ENCODE assay signal across 1 cellular context in genomic region chr12:123365141-123365917, GRCh38.
TF ChIP-seq lines count a peak whose summit lies in the region.

No MANE protein-coding gene starts in this region.

TF ChIP-seq in K562, 482 proteins besides CTCF, POLR2A, EP300 and RAD21 (continued from another document and continues in another):
- TF ChIP-seq CSDE1 (IDR thresholded peaks at IDR 0.05) (0 out of 4 replicates have a peak, but pooled peaks of 1 of the 2 experiments have one; percentile 55), TCF3 (CRISPR knock-in tag; IDR thresholded peaks at IDR 0.05) (no peak; the same call in none of the 2 replicates), KDM2B (CRISPR knock-in tag; IDR thresholded peaks at IDR 0.05) (no peak), CHD7 (IDR thresholded peaks at IDR 0.05; ENCODE audit: low read depth, low read length) (no peak), ELF1 (tag; IDR thresholded peaks at IDR 0.05) (peak; percentile 59), NUFIP1 (IDR thresholded peaks at IDR 0.05; ENCODE audit: partially characterized antibody) (no peak), BRCA1 (IDR thresholded peaks at IDR 0.05) (no peak), BRCA1 (CRISPR knock-in tag; IDR thresholded peaks at IDR 0.05) (no peak), RNF2 (IDR thresholded peaks at IDR 0.05) (no peak; the same call in none of the 2 replicates), CEBPB (tag; IDR thresholded peaks at IDR 0.05) (peak; percentile 65; the same call in 1 of the 2 replicates), ETV5 (CRISPR knock-in tag; IDR thresholded peaks at IDR 0.05; ENCODE audit: low read depth) (peak; percentile 69; the same call in 1 of the 2 replicates), RFX1 (IDR thresholded peaks at IDR 0.05) (peak; percentile 81), MTA2 (IDR thresholded peaks at IDR 0.05; ENCODE audit: low read depth) (no peak), KAT8 (IDR thresholded peaks at IDR 0.05; ENCODE audit: low read depth) (no peak), ZFP91 (CRISPR knock-in tag; IDR thresholded peaks at IDR 0.05) (no peak), HMGXB4 (CRISPR knock-in tag; IDR thresholded peaks at IDR 0.05) (no peak), STAT5A (IDR thresholded peaks at IDR 0.05; ENCODE audit: borderline replicate concordance, low read length) (no peak), TEAD2 (tag; IDR thresholded peaks at IDR 0.05) (no peak), CREB1 (IDR thresholded peaks at IDR 0.05) (no peak), CREB1 (CRISPR knock-in tag; IDR thresholded peaks at IDR 0.05) (no peak), ZNF280A (IDR thresholded peaks at IDR 0.05; ENCODE audit: low read depth, partially characterized antibody) (no peak), CTCFL (IDR thresholded peaks at IDR 0.05; ENCODE audit: borderline replicate concordance, insufficient read depth, low read depth, low read length, poor library complexity, severe bottlenecking) (peak; percentile 90), ATF6 (CRISPR knock-in tag; IDR thresholded peaks at IDR 0.05) (no peak), PTTG1 (tag; IDR thresholded peaks at IDR 0.05; ENCODE audit: low read depth) (no peak), MECOM (CRISPR knock-in tag; IDR thresholded peaks at IDR 0.05) (0 out of 2 replicates have a peak, but pooled peaks have one; percentile 27), ASH1L (IDR thresholded peaks at IDR 0.05; ENCODE audit: borderline replicate concordance, low read depth, partially characterized antibody) (no peak), MEIS2 (IDR thresholded peaks at IDR 0.05; ENCODE audit: partially characterized antibody) (peak; percentile 90), ZNF518B (CRISPR knock-in tag; IDR thresholded peaks at IDR 0.05) (no peak), KLF10 (CRISPR knock-in tag; IDR thresholded peaks at IDR 0.05) (no peak), RBM15 (IDR thresholded peaks at IDR 0.05; ENCODE audit: insufficient read depth, low read length) (no peak), ZNF695 (CRISPR knock-in tag; IDR thresholded peaks at IDR 0.05) (no peak), E2F5 (CRISPR knock-in tag; IDR thresholded peaks at IDR 0.05) (no peak; the same call in 1 of the 2 replicates), ZNF444 (CRISPR knock-in tag; IDR thresholded peaks at IDR 0.05) (no peak), MIER1 (IDR thresholded peaks at IDR 0.05; ENCODE audit: low read depth) (no peak), TAF7 (tag; IDR thresholded peaks at IDR 0.05) (peak; percentile 56; the same call in 1 of the 2 replicates)
